In the genomic region with DNA sequence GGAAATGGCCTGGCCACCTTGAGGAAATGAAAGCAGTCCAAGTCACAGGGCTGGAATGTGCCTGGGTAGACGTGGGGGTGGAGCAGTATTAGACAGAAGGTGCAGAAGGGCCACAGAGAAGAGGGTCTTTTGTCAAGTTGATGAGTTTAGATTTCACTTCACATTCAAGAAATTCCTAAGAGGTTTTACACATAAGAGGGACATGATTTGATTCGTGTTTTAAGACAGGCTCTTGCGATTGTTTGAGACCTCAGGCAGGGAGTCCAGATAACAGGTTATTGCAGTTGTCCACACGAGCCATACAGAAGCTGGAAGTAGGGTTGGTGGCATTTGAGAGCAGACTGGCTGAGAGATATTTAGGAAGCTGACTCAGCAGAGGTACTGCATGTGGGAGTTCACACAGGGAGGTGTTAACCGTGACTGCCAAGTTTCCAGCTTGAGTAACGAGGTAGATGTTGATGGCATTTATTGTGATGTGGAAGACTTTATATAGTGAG, we compare ENCODE assay signal across 13 cellular contexts.
DNase-seq lines count a peak whose midpoint lies in the region; ATAC-seq, FAIRE-seq and TF ChIP-seq lines count a peak whose summit lies in the region.
"Had no signal": no experiment of that assay in that cellular context is flagged by ENCODE, and none has a peak within 500 bp of the region (broad histone marks: within the 10 kb centered on the region; RNA-seq: fewer than 3 reads in every experiment).

No MANE protein-coding gene starts in this region.

- no peaks in the 10 kb centered on the region for H3K9me3 ChIP-seq in HAP-1
- no peaks in the 10 kb centered on the region for H3K9me3 ChIP-seq in osteoblast (ENCODE audit: low read depth, low read length)
- H3K9me3 ChIP-seq in body of pancreas: no peaks in the 10 kb centered on the region
- no peaks in the 10 kb centered on the region for H3K9me3 ChIP-seq in small intestine (ENCODE audit: control insufficient read depth, low read depth)
- H3K9me3 ChIP-seq: heart right ventricle had no signal

- H3K27me3 ChIP-seq in HAP-1 (ENCODE audit: low read depth): no peaks in the 10 kb centered on the region
- no peaks in the 10 kb centered on the region for H3K27me3 ChIP-seq in osteoblast (ENCODE audit: insufficient read depth, low read length)
- H3K27me3 ChIP-seq in body of pancreas: no peaks in the 10 kb centered on the region
- no peaks in the 10 kb centered on the region for H3K27me3 ChIP-seq in small intestine (ENCODE audit: control insufficient read depth in 2 of 2, insufficient read depth in 2 of 2, low read length in 2 of 2)
- H3K27me3 ChIP-seq: heart right ventricle had no signal

- H3K4me3 Mint-ChIP-seq in central memory CD8-positive, alpha-beta T cell: peak overlapping the region; percentile 5
- H3K4me3 Mint-ChIP-seq: activated CD4-positive, alpha-beta T cell treated with anti-CD3 and anti-CD28 coated beads, Interleukin-2, amount 10 ng/mL, durations not matched to agents 7 days and 5 days had no signal

- 46 to 58% methylated on average over 6 of the region's 6 CpGs for WGBS in body of pancreas, 2 donors
- WGBS in small intestine, 3 donors: 61 to 69% (median 64%) methylated on average over 6 of the region's 6 CpGs

- H3K36me3 Mint-ChIP-seq in central memory CD8-positive, alpha-beta T cell (ENCODE audit: insufficient read depth): no peaks in the 10 kb centered on the region

- H3K36me3 ChIP-seq in HAP-1 (replicated peaks): no peaks in the 10 kb centered on the region
- no peaks in the 10 kb centered on the region for H3K36me3 ChIP-seq in osteoblast (ENCODE audit: insufficient read depth, low read length)
- no peaks in the 10 kb centered on the region for H3K36me3 ChIP-seq in body of pancreas (replicated peaks in 1 of 2; ENCODE audit: insufficient read depth in 1 of 2, low read depth in 2 of 2)
- H3K36me3 ChIP-seq in small intestine (ENCODE audit: control insufficient read depth in 2 of 2, insufficient read depth in 2 of 2, low read length in 2 of 2): no peaks in the 10 kb centered on the region
- H3K36me3 ChIP-seq: heart right ventricle had no signal

- no peaks in the 10 kb centered on the region for H4K20me1 ChIP-seq in osteoblast (ENCODE audit: insufficient read depth, low read length)

- H3K9me3 Mint-ChIP-seq in central memory CD8-positive, alpha-beta T cell: no peaks in the 10 kb centered on the region
- H3K9me3 Mint-ChIP-seq: activated CD4-positive, alpha-beta T cell treated with anti-CD3 and anti-CD28 coated beads, Interleukin-2, amount 10 ng/mL, durations not matched to agents 7 days and 5 days had no signal

- no peak overlapping the region for H3K4me2 ChIP-seq in osteoblast (ENCODE audit: insufficient read depth, low read length)

- peak overlapping the region; percentile 33 for H3K27ac Mint-ChIP-seq in central memory CD8-positive, alpha-beta T cell (ENCODE audit: low read depth)
- H3K27ac Mint-ChIP-seq: activated CD4-positive, alpha-beta T cell treated with anti-CD3 and anti-CD28 coated beads, Interleukin-2, amount 10 ng/mL, durations not matched to agents 7 days and 5 days had no signal

- in situ Hi-C loops in G401 (cut with HindIII; ENCODE audit: low sequenced_read_pairs): no loop called here
- in situ Hi-C loops in HAP-1 (cut with MboI; ENCODE audit: low sequenced_read_pairs): no loop called here

- peaks cover 27% of the 10 kb centered on the region for H3K4me1 ChIP-seq in HAP-1
- H3K4me1 ChIP-seq in osteoblast (ENCODE audit: insufficient read depth, low read length): no peaks in the 10 kb centered on the region
- no peaks in the 10 kb centered on the region for H3K4me1 ChIP-seq in body of pancreas
- no peaks in the 10 kb centered on the region for H3K4me1 ChIP-seq in small intestine (ENCODE audit: control insufficient read depth in 2 of 2, insufficient read depth in 1 of 2, low read depth in 1 of 2, low read length in 1 of 2)

- H3K27me3 Mint-ChIP-seq in central memory CD8-positive, alpha-beta T cell: no peaks in the 10 kb centered on the region
- H3K27me3 Mint-ChIP-seq: activated CD4-positive, alpha-beta T cell treated with anti-CD3 and anti-CD28 coated beads, Interleukin-2, amount 10 ng/mL, durations not matched to agents 7 days and 5 days had no signal

- no peak overlapping the region for H2AFZ ChIP-seq in osteoblast (ENCODE audit: low read length)

- H3K4me3 ChIP-seq in HAP-1: no peak overlapping the region
- H3K4me3 ChIP-seq in osteoblast (ENCODE audit: insufficient read depth, low read length): no peak overlapping the region
- H3K4me3 ChIP-seq in body of pancreas: no peak overlapping the region
- no peak overlapping the region for H3K4me3 ChIP-seq in small intestine (ENCODE audit: low read depth in 1 of 2, low read length in 2 of 2)
- H3K4me3 ChIP-seq: heart right ventricle had no signal

- TF ChIP-seq CTCF in osteoblast (IDR thresholded peaks at IDR 0.05; ENCODE audit: extremely low read depth, low read depth, low read length): no peak
- no peak for TF ChIP-seq CTCF in body of pancreas (IDR thresholded peaks at IDR 0.05)

- no peak for TF ChIP-seq POLR2A in body of pancreas (IDR thresholded peaks at IDR 0.05)

- peaks cover 24% of the 10 kb centered on the region for H3K4me1 Mint-ChIP-seq in central memory CD8-positive, alpha-beta T cell

- peak; percentile 78 for ATAC-seq in central memory CD8-positive, alpha-beta T cell (replicated peaks; ENCODE audit: extremely low read depth, poor library complexity, severe bottlenecking)
- no peak for ATAC-seq in HG03460 (IDR thresholded peaks at IDR 0.05; ENCODE audit: unreplicated experiment)
- ATAC-seq in body of pancreas: no peak

- H3K79me2 ChIP-seq in osteoblast (ENCODE audit: insufficient read depth, low read length): no peaks in the 10 kb centered on the region

- DNase-seq in G401 (ENCODE audit: low spot score) (peak; percentile 46), HAP-1 (ENCODE audit: low spot score in 2 of 2) (peak; percentile 57 to 67), osteoblast (ENCODE audit: insufficient read length, low spot score, missing footprints) (peak; percentile 64), body of pancreas (no peak), small intestine (no peak), NCI-H524 treated with DMSO at 0.1 percent for 48 hours (lab: John Stamatoyannopoulos, UW) (no peak)
- DNase-seq in central memory CD8-positive, alpha-beta T cell (ENCODE audit: low spot score in 2 of 2): no peak
- DNase-seq: activated CD4-positive, alpha-beta T cell treated with anti-CD3 and anti-CD28 coated beads, Interleukin-2, amount 10 ng/mL, durations not matched to agents 7 days and 5 days; DMS153; heart right ventricle; NCI-H1092 treated with DMSO at 0.1 percent for 48 hours had no signal

- H3K27ac ChIP-seq in osteoblast (ENCODE audit: low read depth, low read length) (no peak overlapping the region), body of pancreas (no peak overlapping the region), small intestine (ENCODE audit: low read depth in 1 of 2, low read length in 1 of 2) (no peak overlapping the region)
- H3K27ac ChIP-seq: heart right ventricle had no signal

- intact Hi-C loops in body of pancreas (cut with DNase I): no loop called here

- no peak for FAIRE-seq in small intestine (lab: Jason Lieb, UNC)
- FAIRE-seq: colon had no signal

Comparison
In these comparisons a context has a peak if more than half of its experiments do, and no peak if none do; other contexts are left out.
1. DNase-seq: peak in G401 (single experiment), HAP-1 (2 of 2) and osteoblast (single experiment); none in central memory CD8-positive, alpha-beta T cell (0 of 2), body of pancreas (0 of 4), small intestine (single experiment) and NCI-H524 treated with DMSO at 0.1 percent for 48 hours (single experiment).